In genomic region chr4:40562681-40563080, GRCh38 we compare ENCODE assay signal across 21 cellular contexts.
A peak's percentile ranks its signal among the peaks of the same experiment; 100 is the strongest.
DNase-seq lines count a peak whose midpoint lies in the region; TF ChIP-seq lines count a peak whose summit lies in the region.
"Had no signal": no experiment of that assay in that cellular context is flagged by ENCODE, and none has a peak within 500 bp of the region (broad histone marks: within the 10 kb centered on the region; RNA-seq: fewer than 3 reads in every experiment).

No MANE protein-coding gene starts in this region.

- H3K27me3 ChIP-seq in thyroid gland = no peaks in the 10 kb centered on the region
- H3K27me3 ChIP-seq: BE2C, gastroesophageal sphincter, tibial artery had no signal

- peaks cover 39 to 61% of the 10 kb centered on the region in 2 donors for H3K4me1 ChIP-seq in thyroid gland
- H3K4me1 ChIP-seq: BE2C, gastroesophageal sphincter had no signal

- DNase-seq in NCI-H1436 (lab: John Stamatoyannopoulos, UW) (peak; percentile 10), NCI-H1436 treated with DMSO at 0.1 percent for 48 hours (lab: John Stamatoyannopoulos, UW) (no peak), NB4 (ENCODE audit: low read depth) (peak; percentile 73), fibroblast of mammary gland (ENCODE audit: low read depth) (peak; percentile 45), thyroid gland (no peak), NCI-H524 (lab: John Stamatoyannopoulos, UW) (no peak), activated T-cell treated with anti-CD3 and anti-CD28 coated beads for 4 hours (no peak), NCI-H146 (lab: John Stamatoyannopoulos, UW) (no peak)
- DNase-seq: activated CD4-positive, alpha-beta T cell treated with anti-CD3 and anti-CD28 coated beads, Interleukin-2, amount 50 U/mL, for 1 hour; activated effector memory CD4-positive, alpha-beta T cell treated with Interleukin-2 at 50 U/mL for 16 hours; BE2C; effector CD8-positive, alpha-beta T cell; Karpas-422; NCI-H1092; NCI-H2081; stimulated activated CD4-positive, alpha-beta T cell treated with anti-CD3 and anti-CD28 coated beads, Interleukin-4, amount 100 ng/mL, for 4 hours; stimulated activated naive CD8-positive, alpha-beta T cell treated with anti-CD3 and anti-CD28 coated beads, Interleukin-15, Interleukin-2, amounts not matched to agents 100 U/mL and 50 U/mL, for 24 hours; tibial artery; WERI-Rb-1 had no signal

- peak overlapping the region in 2 of 3 donors; percentile 43 to 81 for H3K27ac ChIP-seq in thyroid gland
- H3K27ac ChIP-seq: 22Rv1, gastroesophageal sphincter, tibial artery, WERI-Rb-1 had no signal

- H3K4me3 ChIP-seq in NB4 (ENCODE audit: low read depth, low read length) = no peak overlapping the region
- H3K4me3 ChIP-seq in fibroblast of mammary gland (ENCODE audit: control insufficient read depth, low read depth, low read length) = no peak overlapping the region
- H3K4me3 ChIP-seq in thyroid gland (replicated peaks in 1 of 3) = no peak overlapping the region
- H3K4me3 ChIP-seq: gastroesophageal sphincter, tibial artery had no signal

- H3K9me3 ChIP-seq in thyroid gland = no peaks in the 10 kb centered on the region
- H3K9me3 ChIP-seq: BE2C, gastroesophageal sphincter, tibial artery had no signal

- intact Hi-C loops in thyroid gland (cut with DNase I) = loop anchor here (10.0 kb wide), 1 partner anchor 62 kb away; the partner anchor contains the start of gene RBM47

- TF ChIP-seq CTCF in NB4 (IDR thresholded peaks at IDR 0.05; ENCODE audit: low read depth, low read length) (no peak), fibroblast of mammary gland (conservative IDR thresholded peaks at IDR 0.05; ENCODE audit: control insufficient read depth, insufficient read depth, low read depth, low read length) (no peak), thyroid gland (IDR thresholded peaks at IDR 0.05) (no peak)

- TF ChIP-seq POLR2A in NB4 (IDR thresholded peaks at IDR 0.05; ENCODE audit: extremely low read depth, insufficient read length) = no peak
- TF ChIP-seq POLR2A in thyroid gland (IDR thresholded peaks at IDR 0.05) = no peak

- WGBS in thyroid gland, 2 donors = 87 to 91% methylated on average over 7 of the region's 7 CpGs

- H3K36me3 ChIP-seq in thyroid gland = no peaks in the 10 kb centered on the region
- H3K36me3 ChIP-seq: BE2C, gastroesophageal sphincter, tibial artery, WERI-Rb-1 had no signal

Comparison
In these comparisons a context has a peak if more than half of its experiments do, and no peak if none do; other contexts are left out.
1. DNase-seq: peak in NCI-H1436 (single experiment), NB4 (single experiment) and fibroblast of mammary gland (single experiment); none in NCI-H1436 treated with DMSO at 0.1 percent for 48 hours (single experiment), thyroid gland (0 of 2), NCI-H524 (0 of 2), activated T-cell treated with anti-CD3 and anti-CD28 coated beads for 4 hours (single experiment) and NCI-H146 (single experiment).